ENCODE assay signal across 8 cellular contexts in the genomic region with DNA sequence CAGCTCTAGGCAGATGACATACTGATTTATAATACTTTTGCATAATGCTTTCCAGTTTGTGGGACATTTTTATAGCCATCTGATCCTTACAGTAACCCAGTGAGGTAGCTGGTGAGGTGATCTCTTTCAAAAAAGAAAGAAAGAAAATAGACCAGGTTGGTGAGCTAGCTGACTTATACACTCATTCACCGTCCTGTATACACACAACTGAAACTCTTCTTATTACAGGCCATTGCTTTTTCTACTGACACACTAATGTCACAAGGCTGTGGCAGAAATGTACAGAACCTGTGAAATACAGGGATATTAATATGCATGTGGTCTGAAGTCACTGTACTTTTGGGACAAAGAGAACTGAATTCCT.
DNase-seq lines count a peak whose midpoint lies in the region; ATAC-seq and TF ChIP-seq lines count a peak whose summit lies in the region.
"Had no signal": no experiment of that assay in that cellular context is flagged by ENCODE, and none has a peak within 500 bp of the region (broad histone marks: within the 10 kb centered on the region; RNA-seq: fewer than 3 reads in every experiment).

No MANE protein-coding gene starts in this region.

- peak overlapping the region; percentile 77 for H3K4me3 Mint-ChIP-seq in activated naive CD8-positive, alpha-beta T cell

- TF ChIP-seq CTCF in GM13976 (IDR thresholded peaks at IDR 0.05; ENCODE audit: borderline replicate concordance, control extremely low read depth, extremely low read depth, insufficient read depth, missing control alignments): no peak

- H3K27ac Mint-ChIP-seq in activated naive CD8-positive, alpha-beta T cell: peak overlapping the region; percentile 100

- peaks cover 94% of the 10 kb centered on the region for H3K4me1 Mint-ChIP-seq in activated naive CD8-positive, alpha-beta T cell (ENCODE audit: low read depth)

- H3K36me3 Mint-ChIP-seq in activated naive CD8-positive, alpha-beta T cell: peaks cover 24% of the 10 kb centered on the region

- no peaks in the 10 kb centered on the region for H3K9me3 Mint-ChIP-seq in activated naive CD8-positive, alpha-beta T cell (ENCODE audit: low read depth)

- in situ Hi-C loops in GM13976 (cut with MboI; ENCODE audit: low sequenced_read_pairs, unreplicated experiment): no loop called here

- H3K27me3 Mint-ChIP-seq in activated naive CD8-positive, alpha-beta T cell: no peaks in the 10 kb centered on the region

- ATAC-seq in HG02610 (IDR thresholded peaks at IDR 0.05; ENCODE audit: unreplicated experiment): peak; percentile 38
- ATAC-seq in GM18498 (IDR thresholded peaks at IDR 0.05; ENCODE audit: unreplicated experiment): no peak

- DNase-seq in GM13976 (ENCODE audit: low spot score): peak; percentile 62
- peak; percentile 57 for DNase-seq in renal cortical epithelial cell (ENCODE audit: low read depth)
- DNase-seq in GOT3 (lab: John Stamatoyannopoulos, UW): no peak
- no peak for DNase-seq in HuH-7 (ENCODE audit: low spot score)
- DNase-seq: NCI-H2081 treated with DMSO at 0.1 percent for 48 hours had no signal

Comparison
In these comparisons a context has a peak if more than half of its experiments do, and no peak if none do; other contexts are left out.
1. DNase-seq: peak in GM13976 (single experiment) and renal cortical epithelial cell (single experiment); none in GOT3 (single experiment) and HuH-7 (single experiment).